Comparison of ENCODE assay signal across 11 cellular contexts in genomic region chr13:98930014-98930625, GRCh38. TPM values are rescaled to one million over a fixed set of nuclear protein-coding genes. Genes with fewer than 3 reads are reported as not detected.
DNase-seq lines count a peak whose midpoint lies in the region; ATAC-seq and TF ChIP-seq lines count a peak whose summit lies in the region.
"Had no signal": no experiment of that assay in that cellular context is flagged by ENCODE, and none has a peak within 500 bp of the region (broad histone marks: within the 10 kb centered on the region; RNA-seq: fewer than 3 reads in every experiment).

No MANE protein-coding gene starts in this region.

- H3F3A ChIP-seq in DOHH2 (ENCODE audit: control insufficient read depth, insufficient read depth): no peaks in the 10 kb centered on the region

- H3K79me2 ChIP-seq in DOHH2 (ENCODE audit: control insufficient read depth, low read length): no peaks in the 10 kb centered on the region

- H3K4me1 ChIP-seq in DOHH2 (ENCODE audit: control insufficient read depth, low read length): peaks cover 4% of the 10 kb centered on the region; the same call in 1 of the 2 replicates
- no peaks in the 10 kb centered on the region for H3K4me1 ChIP-seq in endodermal cell (ENCODE audit: control insufficient read depth, insufficient read depth, low read length)
- H3K4me1 ChIP-seq: Peyer's patch had no signal

- 64 to 72% methylated on average over 5 to 8 of the region's 8 CpGs for WGBS in endodermal cell (ENCODE audit: insufficient coverage in 1 of 2, insufficient read length in 1 of 2), 2 experiments

- H3K36me3 Mint-ChIP-seq in endodermal cell (ENCODE audit: low read depth): no peaks in the 10 kb centered on the region
- peaks cover 6% of the 10 kb centered on the region for H3K36me3 Mint-ChIP-seq in progenitor cell of endocrine pancreas (ENCODE audit: insufficient read depth)

- H3K4me2 ChIP-seq in DOHH2 (ENCODE audit: low read length): peak overlapping the region; percentile 46

- H3K27me3 Mint-ChIP-seq in endodermal cell (ENCODE audit: insufficient read depth): no peaks in the 10 kb centered on the region
- no peaks in the 10 kb centered on the region for H3K27me3 Mint-ChIP-seq in progenitor cell of endocrine pancreas

- no peak overlapping the region for H3K27ac ChIP-seq in DOHH2 (ENCODE audit: low read depth, low read length)
- no peak overlapping the region for H3K27ac ChIP-seq in endodermal cell (ENCODE audit: low read depth, low read length)
- H3K27ac ChIP-seq: Peyer's patch had no signal

- H3K9me2 ChIP-seq in DOHH2 (replicated peaks; ENCODE audit: control insufficient read depth, low read length): no peaks in the 10 kb centered on the region

- H3K4me1 Mint-ChIP-seq in endodermal cell (peaks cover 9% of the 10 kb centered on the region), progenitor cell of endocrine pancreas (ENCODE audit: low read depth) (peaks cover 18% of the 10 kb centered on the region)

- no peak for TF ChIP-seq CTCF in DOHH2 (IDR thresholded peaks at IDR 0.05; ENCODE audit: low read depth, low read length, poor library complexity, severe bottlenecking)
- no peak for TF ChIP-seq CTCF in endodermal cell (conservative IDR thresholded peaks at IDR 0.05)
- TF ChIP-seq CTCF in progenitor cell of endocrine pancreas (IDR thresholded peaks at IDR 0.05; ENCODE audit: unreplicated experiment): no peak

- H3K9me3 Mint-ChIP-seq in endodermal cell (peaks cover 1% of the 10 kb centered on the region), progenitor cell of endocrine pancreas (ENCODE audit: low read depth) (peaks cover 10% of the 10 kb centered on the region)

- DNase-seq in NCI-H2107 treated with DMSO at 0.1 percent for 48 hours (lab: John Stamatoyannopoulos, UW; ENCODE audit: unreplicated experiment) (peak; percentile 70), endodermal cell (peak; percentile 48), progenitor cell of endocrine pancreas (ENCODE audit: low spot score, unreplicated experiment) (no peak), islet precursor cell (no peak)
- no peak for DNase-seq in effector CD8-positive, alpha-beta T cell (lab: John Stamatoyannopoulos, UW)
- DNase-seq: HFFc6, NCI-H1048, Peyer's patch had no signal

- no peak for ATAC-seq in GM18858 (IDR thresholded peaks at IDR 0.05; ENCODE audit: unreplicated experiment)

- H3K27ac Mint-ChIP-seq in endodermal cell (peak overlapping the region; percentile 45), progenitor cell of endocrine pancreas (peak overlapping the region; percentile 2)
- H3K27ac Mint-ChIP-seq: HFFc6 had no signal

- H3K4me3 ChIP-seq in DOHH2 (ENCODE audit: low read length): peak overlapping the region; percentile 43
- no peak overlapping the region for H3K4me3 ChIP-seq in endodermal cell (ENCODE audit: low read length)
- H3K4me3 ChIP-seq: breast epithelium, Peyer's patch had no signal

- H4K20me1 ChIP-seq in DOHH2 (ENCODE audit: control insufficient read depth, insufficient read depth, low read depth, low read length): no peaks in the 10 kb centered on the region

- H3K27me3 ChIP-seq in DOHH2 (ENCODE audit: control insufficient read depth, low read length): no peaks in the 10 kb centered on the region
- no peaks in the 10 kb centered on the region for H3K27me3 ChIP-seq in endodermal cell (ENCODE audit: control insufficient read depth, insufficient read depth, low read length, poor library complexity, severe bottlenecking)
- H3K27me3 ChIP-seq: breast epithelium, Peyer's patch had no signal

- no peak overlapping the region for H3K9ac ChIP-seq in endodermal cell (ENCODE audit: extremely low read depth, low read length, poor library complexity, severe bottlenecking)

- H3K9me3 ChIP-seq in DOHH2 (ENCODE audit: control insufficient read depth, insufficient read depth, low read length) (no peaks in the 10 kb centered on the region), endodermal cell (ENCODE audit: control insufficient read depth, low read length) (peaks cover 15% of the 10 kb centered on the region)
- H3K9me3 ChIP-seq: Peyer's patch had no signal

- H3K4me3 Mint-ChIP-seq in endodermal cell: no peak overlapping the region
- H3K4me3 Mint-ChIP-seq in progenitor cell of endocrine pancreas (ENCODE audit: low read depth): no peak overlapping the region
- H3K4me3 Mint-ChIP-seq: HFFc6 had no signal

- H3K36me3 ChIP-seq in DOHH2 (ENCODE audit: control insufficient read depth, low read length) (no peaks in the 10 kb centered on the region), endodermal cell (ENCODE audit: control insufficient read depth, insufficient read depth, low read length) (no peaks in the 10 kb centered on the region)
- H3K36me3 ChIP-seq: breast epithelium, Peyer's patch had no signal

RNA-seq across cellular contexts. Expression of gene DOCK9, which starts 47.7 kb away (rescaled TPM):
- 10 to 100 TPM; 15.6 to 22.5 TPM for total RNA-seq in endodermal cell
- 9.8 TPM for polyA plus RNA-seq in endodermal cell (2013, experiment 1 of 2)
- polyA plus RNA-seq in endodermal cell (2013, experiment 2 of 2): 10.9 TPM
- total RNA-seq in progenitor cell of endocrine pancreas: 27.9 and 35.7 TPM in 2 replicates

Comparison
In these comparisons a context has a peak if more than half of its experiments do, and no peak if none do; other contexts are left out.
1. DNase-seq: peak in NCI-H2107 treated with DMSO at 0.1 percent for 48 hours (single experiment) and endodermal cell (single experiment); none in progenitor cell of endocrine pancreas (single experiment), effector CD8-positive, alpha-beta T cell (single experiment) and islet precursor cell (single experiment).